ENCODE assay signal across 9 cellular contexts in genomic region chr22:21698430-21699329, GRCh38. TPM values are rescaled to one million over a fixed set of nuclear protein-coding genes. Genes with fewer than 3 reads are reported as not detected.
DNase-seq lines count a peak whose midpoint lies in the region; ATAC-seq and TF ChIP-seq lines count a peak whose summit lies in the region.
"Had no signal": no experiment of that assay in that cellular context is flagged by ENCODE, and none has a peak within 500 bp of the region (broad histone marks: within the 10 kb centered on the region; RNA-seq: fewer than 3 reads in every experiment).

No MANE protein-coding gene starts in this region.

- no peak for ATAC-seq in natural killer cell
- ATAC-seq: activated naive CD4-positive, alpha-beta T cell treated with anti-CD3 and anti-CD28 coated beads, Interleukin-2, amount 50 U/mL, for 72 hours had no signal

- no peaks in the 10 kb centered on the region for H3K9me3 Mint-ChIP-seq in natural killer cell
- H3K9me3 Mint-ChIP-seq: activated naive CD4-positive, alpha-beta T cell treated with anti-CD3 and anti-CD28 coated beads, Interleukin-2, amount 50 U/mL, for 72 hours had no signal

- no peak overlapping the region for H3K4me3 Mint-ChIP-seq in natural killer cell

- no peak overlapping the region for H3K9ac ChIP-seq in muscle layer of colon (ENCODE audit: low read length)

- H3K27me3 Mint-ChIP-seq in natural killer cell (ENCODE audit: low read depth in 2 of 2) = no peaks in the 10 kb centered on the region

- H3K4me1 Mint-ChIP-seq in natural killer cell = peaks cover 6 to 24% of the 10 kb centered on the region in 2 donors

- H3K36me3 Mint-ChIP-seq in natural killer cell = no peaks in the 10 kb centered on the region

- TF ChIP-seq CTCF in natural killer cell (IDR thresholded peaks at IDR 0.05) = no peak

- H3K4me3 ChIP-seq in muscle layer of colon (ENCODE audit: low read depth in 1 of 2, low read length in 2 of 2) = no peak overlapping the region

- H3K27me3 ChIP-seq in muscle layer of colon (ENCODE audit: control insufficient read depth in 1 of 2, insufficient read depth in 2 of 2, low read length in 2 of 2) = no peaks in the 10 kb centered on the region

- H3K27ac ChIP-seq in muscle layer of colon (ENCODE audit: low read depth, low read length) = peak overlapping the region; percentile 48

- peak overlapping the region in 1 of 2 donors; percentile 57 for H3K27ac Mint-ChIP-seq in natural killer cell
- H3K27ac Mint-ChIP-seq: activated naive CD4-positive, alpha-beta T cell treated with anti-CD3 and anti-CD28 coated beads, Interleukin-2, amount 50 U/mL, for 72 hours had no signal

- no peaks in the 10 kb centered on the region for H3K9me3 ChIP-seq in muscle layer of colon (ENCODE audit: low read length)

- H3K4me1 ChIP-seq in muscle layer of colon (ENCODE audit: insufficient read depth, low read length) = peaks cover 12% of the 10 kb centered on the region

- H3K36me3 ChIP-seq in muscle layer of colon (ENCODE audit: insufficient read depth, low read length) = peaks cover 35% of the 10 kb centered on the region

- intact Hi-C loops in natural killer cell (cut with micrococcal nuclease) = no loop called here

- DNase-seq in EH (ENCODE audit: low read depth) = peak; percentile 90
- peak; percentile 38 for DNase-seq in dermis blood vessel endothelial cell
- DNase-seq in natural killer cell = no peak
- DNase-seq in DMS79 (lab: John Stamatoyannopoulos, UW) = no peak
- DNase-seq in DMS79 treated with DMSO at 0.1 percent for 48 hours (lab: John Stamatoyannopoulos, UW) = no peak
- DNase-seq: activated CD4-positive, CD25-positive, alpha-beta regulatory T cell; substantia nigra had no signal

RNA-seq across cellular contexts. Expression of gene PPIL2, which starts 32.9 kb away (rescaled TPM):
- total RNA-seq in dermis blood vessel endothelial cell (16.7 and 28.9 TPM in 2 replicates), natural killer cell (100 to 1,000 TPM; 101 to 127 (median 124) TPM)

RNA-seq across cellular contexts. Expression of gene YPEL1, which starts 36.9 kb away (rescaled TPM):
- 5.1 and 7.8 TPM in 2 replicates for total RNA-seq in dermis blood vessel endothelial cell
- 10 to 100 TPM; 59.9 to 86.3 (median 68.8) TPM for total RNA-seq in natural killer cell

RNA-seq across cellular contexts. Expression of gene SDF2L1, which starts 56.6 kb away (rescaled TPM):
- total RNA-seq in dermis blood vessel endothelial cell (31.1 and 35.3 TPM in 2 replicates), natural killer cell (10 to 100 TPM; 38.3 to 55.8 (median 40.3) TPM)

Comparison
In these comparisons a context has a peak if more than half of its experiments do, and no peak if none do; other contexts are left out.
1. DNase-seq: peak in EH (single experiment) and dermis blood vessel endothelial cell (single experiment); none in natural killer cell (single experiment), DMS79 (single experiment) and DMS79 treated with DMSO at 0.1 percent for 48 hours (single experiment).